Comparison of ENCODE assay signal across 18 cellular contexts in the genomic region with DNA sequence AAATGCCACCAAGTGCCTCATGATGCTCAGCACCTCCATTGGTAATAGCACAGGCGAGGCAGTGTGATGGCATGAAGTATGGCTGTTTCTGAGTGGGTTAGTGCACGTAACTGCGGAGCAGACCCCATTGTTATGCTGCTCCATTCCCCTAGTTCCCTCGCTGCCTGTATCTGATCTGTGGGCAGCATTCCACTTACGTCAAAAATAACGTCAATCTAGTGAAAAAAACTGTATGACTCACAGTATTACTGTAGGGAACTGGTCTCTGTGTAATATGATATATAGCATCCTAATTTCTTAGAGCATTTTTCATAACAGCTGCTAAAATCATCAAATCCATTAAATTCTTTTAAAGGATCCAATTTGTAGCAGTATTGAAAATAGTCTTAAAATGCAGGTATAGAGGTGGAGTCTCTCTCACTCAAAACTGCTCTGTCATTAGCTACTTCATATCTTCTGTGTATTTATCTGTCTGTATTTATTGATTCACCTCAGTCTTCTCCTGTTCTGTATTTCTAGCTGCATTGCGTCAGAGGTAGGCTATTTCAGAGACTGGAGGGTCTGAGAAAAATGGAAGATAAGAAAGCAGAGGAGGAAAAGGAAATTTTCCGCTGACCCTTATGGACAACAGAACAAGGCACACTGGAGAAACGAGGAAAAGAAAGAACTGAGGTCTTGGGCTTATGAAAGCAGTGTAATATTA. TPM values are rescaled to one million over a fixed set of nuclear protein-coding genes. Genes with fewer than 3 reads are reported as not detected.
A peak's percentile ranks its signal among the peaks of the same experiment; 100 is the strongest.
DNase-seq lines count a peak whose midpoint lies in the region; ATAC-seq, FAIRE-seq and TF ChIP-seq lines count a peak whose summit lies in the region.
"Had no signal": no experiment of that assay in that cellular context is flagged by ENCODE, and none has a peak within 500 bp of the region (broad histone marks: within the 10 kb centered on the region; RNA-seq: fewer than 3 reads in every experiment).

No MANE protein-coding gene starts in this region.

- H3K4me1 ChIP-seq in HCT116 (ENCODE audit: control insufficient read depth in 1 of 2, insufficient read depth in 2 of 2, low read length in 2 of 2) = peaks cover 0 to 8% of the 10 kb centered on the region in 2 experiments; a peak in 1 of 4 replicates
- peaks cover 3% of the 10 kb centered on the region for H3K4me1 ChIP-seq in RWPE2 (ENCODE audit: insufficient read depth, poor library complexity, severe bottlenecking)
- no peaks in the 10 kb centered on the region for H3K4me1 ChIP-seq in endothelial cell of umbilical vein (ENCODE audit: control insufficient read depth, extremely low read depth, insufficient read depth, low read length)
- peaks cover 0 to 3% of the 10 kb centered on the region in 2 experiments for H3K4me1 ChIP-seq in trophoblast cell (ENCODE audit: control insufficient read depth in 1 of 2, insufficient read depth in 2 of 2, low read length in 2 of 2)
- H3K4me1 ChIP-seq: ascending aorta, BE2C, upper lobe of left lung had no signal

- no peak for TF ChIP-seq POLR2A in HCT116 (IDR thresholded peaks at IDR 0.05; ENCODE audit: borderline replicate concordance, extremely low read depth, insufficient read depth, insufficient read length)
- no peak for TF ChIP-seq POLR2A in endothelial cell of umbilical vein (IDR thresholded peaks at IDR 0.05; ENCODE audit: low read depth, low read length)

- H3K9ac ChIP-seq in HCT116 (ENCODE audit: low read length) (no peak overlapping the region), endothelial cell of umbilical vein (replicated peaks; ENCODE audit: extremely low read depth, insufficient read depth, low read length) (no peak overlapping the region), trophoblast cell (ENCODE audit: low read length) (peak overlapping the region; percentile 43)

- no peak overlapping the region for H3K27ac ChIP-seq in HCT116 (ENCODE audit: low read depth, low read length)
- H3K27ac ChIP-seq in RWPE2 (ENCODE audit: poor library complexity, severe bottlenecking) = no peak overlapping the region
- H3K27ac ChIP-seq in endothelial cell of umbilical vein (ENCODE audit: insufficient read depth, low read depth, low read length) = no peak overlapping the region
- H3K27ac ChIP-seq in trophoblast cell (ENCODE audit: low read depth, low read length) = no peak overlapping the region
- H3K27ac ChIP-seq: ascending aorta, upper lobe of left lung had no signal

- no peaks in the 10 kb centered on the region for H3K9me2 ChIP-seq in HCT116 (ENCODE audit: insufficient read depth)

- H3K36me3 ChIP-seq in HCT116 (ENCODE audit: control insufficient read depth in 1 of 2, insufficient read depth in 2 of 2, low read length in 2 of 2) (no peaks in the 10 kb centered on the region), RWPE2 (ENCODE audit: low read depth) (no peaks in the 10 kb centered on the region), endothelial cell of umbilical vein (ENCODE audit: control insufficient read depth in 2 of 2, extremely low read depth in 1 of 2, insufficient read depth in 2 of 2, low read length in 2 of 2) (no peaks in the 10 kb centered on the region), trophoblast cell (ENCODE audit: control insufficient read depth in 1 of 2, insufficient read depth in 2 of 2, low read length in 2 of 2) (no peaks in the 10 kb centered on the region)
- H3K36me3 ChIP-seq: ascending aorta, BE2C, upper lobe of left lung had no signal

- no peaks in the 10 kb centered on the region for H4K20me1 ChIP-seq in HCT116 (ENCODE audit: insufficient read depth)
- no peaks in the 10 kb centered on the region for H4K20me1 ChIP-seq in endothelial cell of umbilical vein (replicated peaks; ENCODE audit: control insufficient read depth, extremely low read depth, insufficient read depth, low read length)

- H3K4me3 ChIP-seq in HCT116 (replicated peaks in 1 of 2; ENCODE audit: low read depth in 1 of 2, low read length in 2 of 2) = no peak overlapping the region
- H3K4me3 ChIP-seq in RWPE2 (ENCODE audit: severe bottlenecking) = no peak overlapping the region
- H3K4me3 ChIP-seq in endothelial cell of umbilical vein (replicated peaks in 1 of 3; ENCODE audit: insufficient read depth in 1 of 3, low read depth in 1 of 3, low read length in 3 of 3) = no peak overlapping the region
- peak overlapping the region; percentile 54 for H3K4me3 ChIP-seq in trophoblast cell (ENCODE audit: low read depth, low read length)
- H3K4me3 ChIP-seq: ascending aorta, upper lobe of left lung had no signal

- dilution Hi-C loops in endothelial cell of umbilical vein (cut with MboI; ENCODE audit: extremely low pct_ligation_motif_present, low sequenced_read_pairs) = no loop called here

- H3K4me2 ChIP-seq in HCT116 (ENCODE audit: low read length) (0 out of 2 replicates have a peak overlapping the region, but pooled peaks have one; percentile 10), endothelial cell of umbilical vein (ENCODE audit: insufficient read depth, low read length) (no peak overlapping the region), trophoblast cell (ENCODE audit: low read length) (no peak overlapping the region)

- no peak overlapping the region for H3K23ac ChIP-seq in trophoblast cell (ENCODE audit: low read length)

- H3K27me3 ChIP-seq in HCT116 (ENCODE audit: insufficient read depth, low read length) = no peaks in the 10 kb centered on the region
- H3K27me3 ChIP-seq in RWPE2 (ENCODE audit: insufficient read depth, poor library complexity, severe bottlenecking) = no peaks in the 10 kb centered on the region
- H3K27me3 ChIP-seq in endothelial cell of umbilical vein (ENCODE audit: control insufficient read depth in 2 of 2, insufficient read depth in 2 of 2, low read length in 2 of 2) = no peaks in the 10 kb centered on the region
- no peaks in the 10 kb centered on the region for H3K27me3 ChIP-seq in trophoblast cell (ENCODE audit: insufficient read depth, low read length)
- H3K27me3 ChIP-seq: ascending aorta, BE2C, upper lobe of left lung had no signal

- no peak overlapping the region for H2BK12ac ChIP-seq in trophoblast cell (ENCODE audit: low read length)

- H4K91ac ChIP-seq in trophoblast cell (ENCODE audit: low read depth, low read length) = no peak overlapping the region

- no peaks in the 10 kb centered on the region for H3K9me3 ChIP-seq in HCT116 (ENCODE audit: control insufficient read depth in 1 of 2, insufficient read depth in 1 of 2, low read depth in 1 of 2, low read length in 2 of 2)
- no peaks in the 10 kb centered on the region for H3K9me3 ChIP-seq in RWPE2 (ENCODE audit: severe bottlenecking)
- H3K9me3 ChIP-seq in endothelial cell of umbilical vein (replicated peaks; ENCODE audit: control insufficient read depth, insufficient read depth, low read length) = no peaks in the 10 kb centered on the region
- H3K9me3 ChIP-seq in trophoblast cell (ENCODE audit: insufficient read depth, low read depth, low read length) = no peaks in the 10 kb centered on the region
- H3K9me3 ChIP-seq: ascending aorta, BE2C, upper lobe of left lung had no signal

- ATAC-seq in HCT116 (no peak; the same call in 1 of the 2 replicates), RWPE2 (ENCODE audit: low read depth) (peak; percentile 90), HG03095 (IDR thresholded peaks at IDR 0.05; ENCODE audit: unreplicated experiment) (no peak), HG02610 (IDR thresholded peaks at IDR 0.05; ENCODE audit: unreplicated experiment) (no peak)
- ATAC-seq: stimulated activated effector memory CD8-positive, alpha-beta T cell treated with anti-CD3 and anti-CD28 coated beads, Interleukin-12 subunit alpha, Interleukin-12 subunit beta, amount 100 ng/mL, for 72 hours had no signal

- no peak overlapping the region for H2BK5ac ChIP-seq in trophoblast cell (ENCODE audit: low read depth, low read length, poor library complexity)

- CTCF ChIA-PET in HCT116 (lab: Charles Lee) (no interaction called here), endothelial cell of umbilical vein (lab: Charles Lee) (interaction anchor here (0.9 to 1.3 kb wide), 2 partner anchors 10 to 212 kb away, joined by 3 to 4 read pairs; no protein-coding TSS in a partner anchor)

- H3K79me2 ChIP-seq in HCT116 (ENCODE audit: insufficient read depth, low read length) (no peaks in the 10 kb centered on the region), endothelial cell of umbilical vein (ENCODE audit: control insufficient read depth, insufficient read depth, low read length) (no peaks in the 10 kb centered on the region), trophoblast cell (ENCODE audit: control insufficient read depth, insufficient read depth, low read length, poor library complexity) (no peaks in the 10 kb centered on the region)

- TF ChIP-seq CTCF in HCT116 (IDR thresholded peaks at IDR 0.05 in 2 of 3, conservative IDR thresholded peaks at IDR 0.05 in 1 of 3; ENCODE audit: borderline replicate concordance in 1 of 3, insufficient read depth in 1 of 3, low read depth in 2 of 3, low read length in 2 of 3) (no peak), RWPE2 (IDR thresholded peaks at IDR 0.05; ENCODE audit: poor library complexity, severe bottlenecking) (no peak), endothelial cell of umbilical vein (IDR thresholded peaks at IDR 0.05; ENCODE audit: extremely low read depth in 1 of 2, insufficient read depth in 1 of 2, low read depth in 1 of 2, low read length in 2 of 2) (no peak)

- H2BK120ac ChIP-seq in trophoblast cell (ENCODE audit: insufficient read depth, low read length, poor library complexity) = no peak overlapping the region

- RAD21 ChIA-PET in HCT116 (lab: Charles Lee; ENCODE audit: low non-redundant PET in 1 of 2, low total read pairs in 2 of 2, uncharacterized antibody in 2 of 2, unreplicated experiment in 2 of 2) = no interaction called here

- DNase-seq in HCT116 (ENCODE audit: low read depth, low spot score) = no peak
- DNase-seq in RWPE2 (ENCODE audit: low spot score) = no peak
- no peak for DNase-seq in endothelial cell of umbilical vein (ENCODE audit: low read depth, low spot score)
- DNase-seq in trophoblast cell = peak in 1 of 2 donors; percentile 45
- DNase-seq in effector CD8-positive, alpha-beta T cell (lab: John Stamatoyannopoulos, UW) = no peak
- DNase-seq in NCI-H526 treated with DMSO at 0.1 percent for 48 hours (lab: John Stamatoyannopoulos, UW) = no peak
- DNase-seq: activated CD4-positive, alpha-beta T cell treated with anti-CD3 and anti-CD28 coated beads, Interleukin-2, amount 50 U/mL, for 1 hour; BE2C; DMS79; effector memory CD4-positive, alpha-beta T cell; NCI-H510A; stimulated activated CD4-positive, alpha-beta T cell treated with anti-CD3 and anti-CD28 coated beads, Interleukin-4, amount 100 ng/mL, for 4 hours; upper lobe of left lung had no signal

- no peak overlapping the region for H4K8ac ChIP-seq in trophoblast cell (ENCODE audit: low read depth, low read length)

- no CpG with 5 or more reads among the region's 9 CpGs for WGBS in trophoblast cell (ENCODE audit: extremely low coverage, insufficient coverage, insufficient read length)

- no peak overlapping the region for H2AK5ac ChIP-seq in trophoblast cell (ENCODE audit: low read length)

- no peaks in the 10 kb centered on the region for H3K79me1 ChIP-seq in trophoblast cell (ENCODE audit: low read length)

- no peak overlapping the region for H3K14ac ChIP-seq in trophoblast cell (ENCODE audit: low read length)

- H3K9me1 ChIP-seq in endothelial cell of umbilical vein (replicated peaks; ENCODE audit: control insufficient read depth, extremely low read depth, insufficient read depth, low read length) = no peaks in the 10 kb centered on the region

- no peak overlapping the region for H3K4ac ChIP-seq in trophoblast cell (ENCODE audit: low read depth, low read length)

- intact Hi-C loops in HCT116 (cut with micrococcal nuclease) (no loop called here), endothelial cell of umbilical vein (cut with micrococcal nuclease) (no loop called here)

- H3K18ac ChIP-seq in trophoblast cell (ENCODE audit: low read length) = no peak overlapping the region

- BruUV-seq in HCT116 (replicated peaks; lab: Mats Ljungman, UMichigan) (no TSS peak), endothelial cell of umbilical vein (replicated peaks; lab: Mats Ljungman, UMichigan) (no TSS peak)

- no peak for FAIRE-seq in endothelial cell of umbilical vein (lab: Jason Lieb, UNC)

- H4K12ac ChIP-seq in trophoblast cell (ENCODE audit: low read depth, low read length) = no peak overlapping the region

- no peak for TF ChIP-seq RAD21 in HCT116 (IDR thresholded peaks at IDR 0.05; ENCODE audit: low read depth)

- POLR2A ChIA-PET in HCT116 (lab: Charles Lee) = no interaction called here
- POLR2A ChIA-PET in endothelial cell of umbilical vein (lab: Charles Lee) = no interaction called here

- H2AFZ ChIP-seq in HCT116 (ENCODE audit: low read depth, low read length, poor library complexity, severe bottlenecking) (no peak overlapping the region), endothelial cell of umbilical vein (ENCODE audit: low read depth, low read length) (no peak overlapping the region), trophoblast cell (ENCODE audit: insufficient read depth, low read length, poor library complexity) (no peak overlapping the region)

RNA-seq across cellular contexts. Expression of gene PON1, which starts 60.0 kb away (rescaled TPM):
- total RNA-seq in HCT116 (2021; ENCODE audit: unreplicated experiment) = 0.20 TPM
- polyA plus RNA-seq in HCT116 (2012) = 0.20 TPM in 1 of 2 replicates, not detected in the other
- total RNA-seq in endothelial cell of umbilical vein = not detected in 2 replicates
- not detected in 2 replicates for polyA plus RNA-seq in endothelial cell of umbilical vein
- polyA plus RNA-seq in endothelial cell of umbilical vein (2011; cell fraction: cytosol; rRNA removed) = not detected in 2 replicates
- polyA plus RNA-seq in endothelial cell of umbilical vein (2011; cell fraction: nucleus; rRNA removed) = 0.11 and 0.49 TPM in 2 replicates
- not detected in 2 replicates for polyA plus RNA-seq in endothelial cell of umbilical vein (2012)
- not detected in 2 replicates for polyA minus RNA-seq in endothelial cell of umbilical vein
- not detected for polyA minus RNA-seq in endothelial cell of umbilical vein (2011; cell fraction: cytosol; rRNA and poly(A)+ RNA removed)
- not detected in 2 replicates for polyA minus RNA-seq in endothelial cell of umbilical vein (2011; cell fraction: nucleus; rRNA and poly(A)+ RNA removed)
- polyA plus RNA-seq in trophoblast cell (2013) = not detected in 2 replicates
- total RNA-seq: ascending aorta, renal cortical epithelial cell had no signal
